Comparison of ENCODE assay signal across 1 cellular context in the genomic region with DNA sequence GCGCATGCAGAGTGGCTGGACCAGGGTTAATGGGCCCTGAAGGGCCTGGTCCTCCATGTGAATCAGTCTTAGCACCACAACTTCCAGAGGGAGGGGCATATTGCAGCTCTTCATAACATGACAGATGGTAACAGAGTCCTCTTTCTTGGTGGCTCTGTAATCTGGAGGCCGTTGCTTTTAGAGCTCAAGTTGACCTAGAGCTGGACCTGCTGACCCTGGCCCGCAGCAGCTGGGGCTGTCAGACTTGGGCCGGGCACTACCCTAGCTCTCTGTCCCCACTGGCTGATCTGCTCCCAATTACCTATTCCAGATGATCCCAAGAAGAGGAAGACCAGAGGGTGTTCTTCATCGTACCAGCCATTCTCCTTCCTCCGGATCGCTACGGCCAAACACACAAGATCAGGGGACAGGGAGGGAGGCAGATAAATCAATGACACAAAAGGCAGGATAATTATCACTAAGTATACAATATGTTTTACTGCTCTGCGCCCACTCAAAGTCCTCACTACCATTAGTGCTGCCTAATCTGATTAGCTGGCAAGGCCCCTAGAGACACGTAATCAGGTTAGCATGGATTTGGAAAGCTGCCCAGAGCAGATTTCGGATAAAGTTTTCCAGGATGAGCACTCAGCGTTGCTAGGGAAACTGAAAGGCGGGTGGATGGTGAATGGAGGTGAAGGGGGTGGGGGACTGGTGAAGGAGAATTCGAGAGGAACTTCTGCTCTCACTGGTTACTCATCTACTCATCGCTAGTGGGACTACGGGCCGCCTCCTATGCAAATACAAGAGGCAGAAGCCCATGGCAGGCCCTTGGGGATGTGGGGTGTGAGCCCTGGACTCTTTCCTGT.
A peak's percentile ranks its signal among the peaks of the same experiment; 100 is the strongest.
TF ChIP-seq lines count a peak whose summit lies in the region.

No MANE protein-coding gene starts in this region.

TF ChIP-seq in K562, 482 proteins besides CTCF, POLR2A, EP300 and RAD21 (continued from another document and continues in another):
- TF ChIP-seq ZHX1 (conservative IDR thresholded peaks at IDR 0.05; ENCODE audit: low read length) (no peak), ESRRB (CRISPR knock-in tag; IDR thresholded peaks at IDR 0.05; ENCODE audit: borderline replicate concordance) (no peak), ZNF316 (IDR thresholded peaks at IDR 0.05) (no peak), SMARCA4 (IDR thresholded peaks at IDR 0.05) (0 out of 2 replicates have a peak, but pooled peaks have one; percentile 33), MBD2 (IDR thresholded peaks at IDR 0.05; ENCODE audit: borderline replicate concordance, low read depth) (0 out of 2 replicates have a peak, but pooled peaks have one; percentile 29), TBL1XR1 (IDR thresholded peaks at IDR 0.05; ENCODE audit: low read length in 2 of 2) (no peak), NCOA6 (IDR thresholded peaks at IDR 0.05) (no peak), NR2F6 (CRISPR knock-in tag; IDR thresholded peaks at IDR 0.05) (no peak), TAF7 (tag; IDR thresholded peaks at IDR 0.05) (no peak), JUN (IDR thresholded peaks at IDR 0.05; ENCODE audit: borderline replicate concordance, low read depth, low read length) (0 out of 2 replicates have a peak, but pooled peaks have one; percentile 15), JUN (CRISPR knock-in tag; IDR thresholded peaks at IDR 0.05; ENCODE audit: borderline replicate concordance) (no peak), EGR1 (conservative IDR thresholded peaks at IDR 0.05) (peak; percentile 78), ATF1 (CRISPR knock-in tag; IDR thresholded peaks at IDR 0.05) (no peak), ATF1 (tag; IDR thresholded peaks at IDR 0.05) (peak; percentile 29; the same call in 1 of the 2 replicates), CBFA2T3 (IDR thresholded peaks at IDR 0.05) (peak; percentile 54), ZNF165 (CRISPR knock-in tag; IDR thresholded peaks at IDR 0.05; ENCODE audit: borderline replicate concordance) (no peak), ZNF518B (CRISPR knock-in tag; IDR thresholded peaks at IDR 0.05) (no peak), MEF2D (tag; conservative IDR thresholded peaks at IDR 0.05; ENCODE audit: low read depth) (no peak), MTA1 (IDR thresholded peaks at IDR 0.05; ENCODE audit: borderline replicate concordance) (0 out of 2 replicates have a peak, but pooled peaks have one; percentile 20), IFI16 (CRISPR knock-in tag; IDR thresholded peaks at IDR 0.05) (no peak), ELF2 (CRISPR knock-in tag; IDR thresholded peaks at IDR 0.05) (no peak), POLR3A (IDR thresholded peaks at IDR 0.05; ENCODE audit: borderline replicate concordance, extremely low read depth, insufficient read depth, insufficient read length) (no peak), PKNOX1 (IDR thresholded peaks at IDR 0.05) (peak; percentile 40; the same call in 1 of the 2 replicates), TEAD4 (IDR thresholded peaks at IDR 0.05; ENCODE audit: low read length) (peak; percentile 40; the same call in 1 of the 2 replicates), TEAD4 (CRISPR knock-in tag; IDR thresholded peaks at IDR 0.05; ENCODE audit: borderline replicate concordance) (no peak), ARID1B (IDR thresholded peaks at IDR 0.05) (peak; percentile 67), KDM1A (IDR thresholded peaks at IDR 0.05) (peak; percentile 76 to 84), TOE1 (IDR thresholded peaks at IDR 0.05; ENCODE audit: borderline replicate concordance) (no peak), TOE1 (CRISPR knock-in tag; IDR thresholded peaks at IDR 0.05; ENCODE audit: borderline replicate concordance, low read depth) (no peak), CBFA2T2 (conservative IDR thresholded peaks at IDR 0.05) (peak; percentile 33; the same call in 1 of the 2 replicates), LEF1 (IDR thresholded peaks at IDR 0.05) (peak; percentile 47; the same call in 1 of the 2 replicates), RFX1 (IDR thresholded peaks at IDR 0.05) (peak; percentile 89), ZNF766 (CRISPR knock-in tag; conservative IDR thresholded peaks at IDR 0.05) (no peak)
- TF ChIP-seq, protein P1, sequence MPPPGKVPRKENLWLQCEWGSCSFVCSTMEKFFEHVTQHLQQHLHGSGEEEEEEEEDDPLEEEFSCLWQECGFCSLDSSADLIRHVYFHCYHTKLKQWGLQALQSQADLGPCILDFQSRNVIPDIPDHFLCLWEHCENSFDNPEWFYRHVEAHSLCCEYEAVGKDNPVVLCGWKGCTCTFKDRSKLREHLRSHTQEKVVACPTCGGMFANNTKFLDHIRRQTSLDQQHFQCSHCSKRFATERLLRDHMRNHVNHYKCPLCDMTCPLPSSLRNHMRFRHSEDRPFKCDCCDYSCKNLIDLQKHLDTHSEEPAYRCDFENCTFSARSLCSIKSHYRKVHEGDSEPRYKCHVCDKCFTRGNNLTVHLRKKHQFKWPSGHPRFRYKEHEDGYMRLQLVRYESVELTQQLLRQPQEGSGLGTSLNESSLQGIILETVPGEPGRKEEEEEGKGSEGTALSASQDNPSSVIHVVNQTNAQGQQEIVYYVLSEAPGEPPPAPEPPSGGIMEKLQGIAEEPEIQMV (tag; conservative IDR thresholded peaks at IDR 0.05; ENCODE audit: low read depth) = no peak
- TF ChIP-seq, protein P2, sequence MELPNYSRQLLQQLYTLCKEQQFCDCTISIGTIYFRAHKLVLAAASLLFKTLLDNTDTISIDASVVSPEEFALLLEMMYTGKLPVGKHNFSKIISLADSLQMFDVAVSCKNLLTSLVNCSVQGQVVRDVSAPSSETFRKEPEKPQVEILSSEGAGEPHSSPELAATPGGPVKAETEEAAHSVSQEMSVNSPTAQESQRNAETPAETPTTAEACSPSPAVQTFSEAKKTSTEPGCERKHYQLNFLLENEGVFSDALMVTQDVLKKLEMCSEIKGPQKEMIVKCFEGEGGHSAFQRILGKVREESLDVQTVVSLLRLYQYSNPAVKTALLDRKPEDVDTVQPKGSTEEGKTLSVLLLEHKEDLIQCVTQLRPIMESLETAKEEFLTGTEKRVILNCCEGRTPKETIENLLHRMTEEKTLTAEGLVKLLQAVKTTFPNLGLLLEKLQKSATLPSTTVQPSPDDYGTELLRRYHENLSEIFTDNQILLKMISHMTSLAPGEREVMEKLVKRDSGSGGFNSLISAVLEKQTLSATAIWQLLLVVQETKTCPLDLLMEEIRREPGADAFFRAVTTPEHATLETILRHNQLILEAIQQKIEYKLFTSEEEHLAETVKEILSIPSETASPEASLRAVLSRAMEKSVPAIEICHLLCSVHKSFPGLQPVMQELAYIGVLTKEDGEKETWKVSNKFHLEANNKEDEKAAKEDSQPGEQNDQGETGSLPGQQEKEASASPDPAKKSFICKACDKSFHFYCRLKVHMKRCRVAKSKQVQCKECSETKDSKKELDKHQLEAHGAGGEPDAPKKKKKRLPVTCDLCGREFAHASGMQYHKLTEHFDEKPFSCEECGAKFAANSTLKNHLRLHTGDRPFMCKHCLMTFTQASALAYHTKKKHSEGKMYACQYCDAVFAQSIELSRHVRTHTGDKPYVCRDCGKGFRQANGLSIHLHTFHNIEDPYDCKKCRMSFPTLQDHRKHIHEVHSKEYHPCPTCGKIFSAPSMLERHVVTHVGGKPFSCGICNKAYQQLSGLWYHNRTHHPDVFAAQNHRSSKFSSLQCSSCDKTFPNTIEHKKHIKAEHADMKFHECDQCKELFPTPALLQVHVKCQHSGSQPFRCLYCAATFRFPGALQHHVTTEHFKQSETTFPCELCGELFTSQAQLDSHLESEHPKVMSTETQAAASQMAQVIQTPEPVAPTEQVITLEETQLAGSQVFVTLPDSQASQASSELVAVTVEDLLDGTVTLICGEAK (IDR thresholded peaks at IDR 0.05) = peak; percentile 82
- TF ChIP-seq, protein P2 (CRISPR knock-in tag; IDR thresholded peaks at IDR 0.05) = no peak
- TF ChIP-seq, protein P3, sequence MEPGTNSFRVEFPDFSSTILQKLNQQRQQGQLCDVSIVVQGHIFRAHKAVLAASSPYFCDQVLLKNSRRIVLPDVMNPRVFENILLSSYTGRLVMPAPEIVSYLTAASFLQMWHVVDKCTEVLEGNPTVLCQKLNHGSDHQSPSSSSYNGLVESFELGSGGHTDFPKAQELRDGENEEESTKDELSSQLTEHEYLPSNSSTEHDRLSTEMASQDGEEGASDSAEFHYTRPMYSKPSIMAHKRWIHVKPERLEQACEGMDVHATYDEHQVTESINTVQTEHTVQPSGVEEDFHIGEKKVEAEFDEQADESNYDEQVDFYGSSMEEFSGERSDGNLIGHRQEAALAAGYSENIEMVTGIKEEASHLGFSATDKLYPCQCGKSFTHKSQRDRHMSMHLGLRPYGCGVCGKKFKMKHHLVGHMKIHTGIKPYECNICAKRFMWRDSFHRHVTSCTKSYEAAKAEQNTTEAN (CRISPR knock-in tag; IDR thresholded peaks at IDR 0.05) = no peak
